ENCODE assay signal across 14 cellular contexts in genomic region chr4:120636120-120636630, GRCh38.
"Had no signal": no experiment of that assay in that cellular context is flagged by ENCODE, and none has a peak within 500 bp of the region (broad histone marks: within the 10 kb centered on the region; RNA-seq: fewer than 3 reads in every experiment).

No MANE protein-coding gene starts in this region.

- H3K27me3 ChIP-seq: body of pancreas had no signal

- H3K9me3 ChIP-seq: body of pancreas, thoracic aorta had no signal

- ATAC-seq: body of pancreas, left lobe of liver, natural killer cell, right cardiac atrium, T-cell had no signal

- H3K36me3 ChIP-seq: thoracic aorta had no signal

- H3K27ac ChIP-seq: body of pancreas, epithelial cell of prostate, SK-N-MC, thoracic aorta had no signal

- DNase-seq: activated CD4-positive, alpha-beta T cell treated with anti-CD3 and anti-CD28 coated beads for 48 hours; activated gamma-delta T cell treated with Interleukin-2 at 50 U/mL for 16 hours; activated T-cell treated with anti-CD3 and anti-CD28 coated beads for 4 hours; body of pancreas; effector memory CD4-positive, alpha-beta T cell; natural killer cell; right cardiac atrium; stimulated activated CD4-positive, alpha-beta T cell treated with anti-CD3 and anti-CD28 coated beads, Interleukin-2, amount 100 ng/mL, for 24 hours; T-cell; T1000 had no signal

- H3K4me3 ChIP-seq: body of pancreas, SK-N-MC, thoracic aorta had no signal

- H3K4me1 ChIP-seq: body of pancreas had no signal
